In the genomic region with DNA sequence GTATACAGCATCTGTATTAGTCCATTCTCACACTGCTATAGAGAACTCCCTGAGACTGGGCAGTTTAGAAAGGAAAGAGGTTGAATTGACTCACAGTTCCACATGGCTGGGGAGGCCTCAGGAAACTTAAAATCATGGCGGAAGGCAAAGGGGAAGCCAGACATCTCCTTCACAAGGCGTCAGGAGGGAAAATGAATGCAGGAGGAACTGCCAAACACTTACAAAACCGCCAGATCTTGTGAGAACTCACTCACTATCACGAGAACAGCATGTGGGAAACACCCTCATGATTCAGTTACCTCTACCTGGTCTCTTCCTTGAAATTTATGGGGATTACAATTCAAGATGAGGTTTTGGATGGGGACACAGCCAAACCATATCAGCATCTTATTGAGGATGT, we compare ENCODE assay signal across 16 cellular contexts. TPM values are rescaled to one million over a fixed set of nuclear protein-coding genes. Genes with fewer than 3 reads are reported as not detected.
A peak's percentile ranks its signal among the peaks of the same experiment; 100 is the strongest.
DNase-seq lines count a peak whose midpoint lies in the region; ATAC-seq, FAIRE-seq and TF ChIP-seq lines count a peak whose summit lies in the region.
"Had no signal": no experiment of that assay in that cellular context is flagged by ENCODE, and none has a peak within 500 bp of the region (broad histone marks: within the 10 kb centered on the region; RNA-seq: fewer than 3 reads in every experiment).

No MANE protein-coding gene starts in this region.

- H3F3A ChIP-seq in OCI-LY1 (ENCODE audit: insufficient read depth, low read length) = no peaks in the 10 kb centered on the region

- no peaks in the 10 kb centered on the region for H3K36me3 ChIP-seq in OCI-LY1 (ENCODE audit: insufficient read depth, low read length)
- no peaks in the 10 kb centered on the region for H3K36me3 ChIP-seq in pancreas
- H3K36me3 ChIP-seq: ovary had no signal

- WGBS in pancreas, 2 donors = 86 to 89% methylated on average over 4 of the region's 4 CpGs

- no peaks in the 10 kb centered on the region for H3K9me3 ChIP-seq in OCI-LY1 (ENCODE audit: low read length)
- H3K9me3 ChIP-seq in pancreas = no peaks in the 10 kb centered on the region
- H3K9me3 ChIP-seq: ovary had no signal

- H3K4me3 ChIP-seq in OCI-LY1 (ENCODE audit: low read depth, low read length, poor library complexity, severe bottlenecking) = peak overlapping the region; percentile 24
- H3K4me3 ChIP-seq in pancreas = no peak overlapping the region
- H3K4me3 ChIP-seq: A549, ovary, skin epidermis had no signal

- H3K36me3 Mint-ChIP-seq in activated CD8-positive, alpha-beta T cell treated with anti-CD3 and anti-CD28 coated beads for 36 hours (ENCODE audit: low read depth) = peaks cover 34% of the 10 kb centered on the region
- peaks cover 41% of the 10 kb centered on the region for H3K36me3 Mint-ChIP-seq in activated CD8-positive, alpha-beta T cell treated with anti-CD3 and anti-CD28 coated beads, Interleukin-2, amount 10 ng/mL, durations not matched to agents 7 days and 5 days (ENCODE audit: low read depth)
- peaks cover 3% of the 10 kb centered on the region for H3K36me3 Mint-ChIP-seq in central memory CD8-positive, alpha-beta T cell (ENCODE audit: insufficient read depth)
- H3K36me3 Mint-ChIP-seq: immature natural killer cell had no signal

- POLR2A ChIA-PET in activated CD8-positive, alpha-beta T cell treated with anti-CD3 and anti-CD28 coated beads for 36 hours (lab: Charles Lee) = interaction anchor here (1.3 kb wide), 2 partner anchors 8 to 24 kb away, joined by 5 read pairs; no protein-coding TSS in a partner anchor
- POLR2A ChIA-PET in activated CD8-positive, alpha-beta T cell treated with anti-CD3 and anti-CD28 coated beads, Interleukin-2, amount 10 ng/mL, durations not matched to agents 7 days and 5 days (lab: Charles Lee) = no interaction called here

- H3K27me3 Mint-ChIP-seq in activated CD8-positive, alpha-beta T cell treated with anti-CD3 and anti-CD28 coated beads for 36 hours = no peaks in the 10 kb centered on the region
- H3K27me3 Mint-ChIP-seq in activated CD8-positive, alpha-beta T cell treated with anti-CD3 and anti-CD28 coated beads, Interleukin-2, amount 10 ng/mL, durations not matched to agents 7 days and 5 days (ENCODE audit: low read depth) = no peaks in the 10 kb centered on the region
- H3K27me3 Mint-ChIP-seq in central memory CD8-positive, alpha-beta T cell = no peaks in the 10 kb centered on the region
- H3K27me3 Mint-ChIP-seq in stimulated activated naive CD8-positive, alpha-beta T cell treated with anti-CD3 and anti-CD28 coated beads, Interleukin-15, amount 100 ng/mL, for 72 hours = no peaks in the 10 kb centered on the region

- no peak for FAIRE-seq in pancreas (lab: Jason Lieb, UNC)
- FAIRE-seq: A549, colon had no signal

- peak overlapping the region; percentile 48; the same call in 1 of the 2 replicates for H3K4me2 ChIP-seq in OCI-LY1 (ENCODE audit: low read length)
- H3K4me2 ChIP-seq: A549 had no signal

- peaks cover 79% of the 10 kb centered on the region for H3K79me2 ChIP-seq in OCI-LY1 (ENCODE audit: insufficient read depth, low read length)

- no peaks in the 10 kb centered on the region for H4K20me1 ChIP-seq in OCI-LY1 (ENCODE audit: insufficient read depth, low read length)

- no peak overlapping the region; the same call in 1 of the 2 replicates for H3K9ac ChIP-seq in OCI-LY1 (ENCODE audit: low read length)

- no peak for TF ChIP-seq CTCF in activated CD8-positive, alpha-beta T cell treated with anti-CD3 and anti-CD28 coated beads for 36 hours (IDR thresholded peaks at IDR 0.05)
- TF ChIP-seq CTCF in OCI-LY1 (IDR thresholded peaks at IDR 0.05; ENCODE audit: low read length) (no peak), pancreas (IDR thresholded peaks at IDR 0.05) (no peak)

- peaks cover 13% of the 10 kb centered on the region for H3K9me3 Mint-ChIP-seq in activated CD8-positive, alpha-beta T cell treated with anti-CD3 and anti-CD28 coated beads for 36 hours
- H3K9me3 Mint-ChIP-seq in activated CD8-positive, alpha-beta T cell treated with anti-CD3 and anti-CD28 coated beads, Interleukin-2, amount 10 ng/mL, durations not matched to agents 7 days and 5 days (ENCODE audit: insufficient read depth) = no peaks in the 10 kb centered on the region
- H3K9me3 Mint-ChIP-seq in central memory CD8-positive, alpha-beta T cell = no peaks in the 10 kb centered on the region
- H3K9me3 Mint-ChIP-seq in stimulated activated naive CD8-positive, alpha-beta T cell treated with anti-CD3 and anti-CD28 coated beads, Interleukin-15, amount 100 ng/mL, for 72 hours = peaks cover 3 to 7% of the 10 kb centered on the region in 2 donors
- H3K9me3 Mint-ChIP-seq: immature natural killer cell had no signal

- H3K4me1 Mint-ChIP-seq in activated CD8-positive, alpha-beta T cell treated with anti-CD3 and anti-CD28 coated beads for 36 hours (ENCODE audit: low read depth) = peaks cover 90% of the 10 kb centered on the region
- peaks cover 75% of the 10 kb centered on the region for H3K4me1 Mint-ChIP-seq in activated CD8-positive, alpha-beta T cell treated with anti-CD3 and anti-CD28 coated beads, Interleukin-2, amount 10 ng/mL, durations not matched to agents 7 days and 5 days (ENCODE audit: low read depth)
- H3K4me1 Mint-ChIP-seq in central memory CD8-positive, alpha-beta T cell = peaks cover 78% of the 10 kb centered on the region
- peaks cover 97% of the 10 kb centered on the region for H3K4me1 Mint-ChIP-seq in stimulated activated naive CD8-positive, alpha-beta T cell treated with anti-CD3 and anti-CD28 coated beads, Interleukin-15, amount 100 ng/mL, for 72 hours

- intact Hi-C loops in activated CD8-positive, alpha-beta T cell treated with anti-CD3 and anti-CD28 coated beads for 36 hours (cut with micrococcal nuclease) = no loop called here
- intact Hi-C loops in pancreas (cut with DNase I) = no loop called here

- H3K27ac ChIP-seq in OCI-LY1 (ENCODE audit: low read depth, low read length, poor library complexity, severe bottlenecking) = peak overlapping the region; percentile 92
- H3K27ac ChIP-seq in pancreas = no peak overlapping the region
- H3K27ac ChIP-seq: A549, ovary, skin epidermis had no signal

- peak overlapping the region; percentile 76 for H3K27ac Mint-ChIP-seq in activated CD8-positive, alpha-beta T cell treated with anti-CD3 and anti-CD28 coated beads for 36 hours
- no peak overlapping the region for H3K27ac Mint-ChIP-seq in activated CD8-positive, alpha-beta T cell treated with anti-CD3 and anti-CD28 coated beads, Interleukin-2, amount 10 ng/mL, durations not matched to agents 7 days and 5 days
- H3K27ac Mint-ChIP-seq in central memory CD8-positive, alpha-beta T cell (ENCODE audit: low read depth) = peak overlapping the region; percentile 14
- peak overlapping the region in 1 of 2 donors; percentile 42 for H3K27ac Mint-ChIP-seq in stimulated activated naive CD8-positive, alpha-beta T cell treated with anti-CD3 and anti-CD28 coated beads, Interleukin-15, amount 100 ng/mL, for 72 hours

- CTCF ChIA-PET in activated CD8-positive, alpha-beta T cell treated with anti-CD3 and anti-CD28 coated beads for 36 hours (lab: Charles Lee) = no interaction called here
- CTCF ChIA-PET in activated CD8-positive, alpha-beta T cell treated with anti-CD3 and anti-CD28 coated beads, Interleukin-2, amount 10 ng/mL, durations not matched to agents 7 days and 5 days (lab: Charles Lee) = interaction anchor here (1.0 to 1.7 kb wide), 2 partner anchors 23 to 106 kb away, joined by 3 to 5 read pairs; no protein-coding TSS in a partner anchor

- no peak overlapping the region for H2AFZ ChIP-seq in OCI-LY1 (ENCODE audit: low read length)

- no peak for DNase-seq in activated CD8-positive, alpha-beta T cell treated with anti-CD3 and anti-CD28 coated beads for 36 hours
- DNase-seq in activated CD8-positive, alpha-beta T cell treated with anti-CD3 and anti-CD28 coated beads, Interleukin-2, amount 10 ng/mL, durations not matched to agents 7 days and 5 days = no peak
- no peak for DNase-seq in central memory CD8-positive, alpha-beta T cell (ENCODE audit: low spot score in 2 of 2)
- DNase-seq in stimulated activated naive CD8-positive, alpha-beta T cell treated with anti-CD3 and anti-CD28 coated beads, Interleukin-15, amount 100 ng/mL, for 72 hours = no peak
- no peak for DNase-seq in pancreas
- no peak for DNase-seq in H4 (ENCODE audit: low spot score)
- DNase-seq: anterior cingulate cortex, immature natural killer cell, NCI-H446, ovary, PC-3 had no signal

- H3K27me3 ChIP-seq in OCI-LY1 (ENCODE audit: insufficient read depth, low read length) (no peaks in the 10 kb centered on the region), pancreas (no peaks in the 10 kb centered on the region)
- H3K27me3 ChIP-seq: ovary had no signal

- no peaks in the 10 kb centered on the region for H3K9me2 ChIP-seq in OCI-LY1 (ENCODE audit: low read depth, low read length)

- no peak overlapping the region for H3K4me3 Mint-ChIP-seq in activated CD8-positive, alpha-beta T cell treated with anti-CD3 and anti-CD28 coated beads for 36 hours
- H3K4me3 Mint-ChIP-seq in activated CD8-positive, alpha-beta T cell treated with anti-CD3 and anti-CD28 coated beads, Interleukin-2, amount 10 ng/mL, durations not matched to agents 7 days and 5 days = no peak overlapping the region
- no peak overlapping the region for H3K4me3 Mint-ChIP-seq in central memory CD8-positive, alpha-beta T cell
- H3K4me3 Mint-ChIP-seq in stimulated activated naive CD8-positive, alpha-beta T cell treated with anti-CD3 and anti-CD28 coated beads, Interleukin-15, amount 100 ng/mL, for 72 hours = peak overlapping the region; percentile 39 to 42
- H3K4me3 Mint-ChIP-seq: immature natural killer cell had no signal

- peaks cover 90% of the 10 kb centered on the region for H3K4me1 ChIP-seq in OCI-LY1 (ENCODE audit: insufficient read depth, low read length, severe bottlenecking)
- H3K4me1 ChIP-seq in pancreas = no peaks in the 10 kb centered on the region
- H3K4me1 ChIP-seq: A549 had no signal

- no peak for ATAC-seq in activated CD8-positive, alpha-beta T cell treated with anti-CD3 and anti-CD28 coated beads for 36 hours
- no peak for ATAC-seq in activated CD8-positive, alpha-beta T cell treated with anti-CD3 and anti-CD28 coated beads, Interleukin-2, amount 10 ng/mL, durations not matched to agents 7 days and 5 days
- no peak for ATAC-seq in central memory CD8-positive, alpha-beta T cell (replicated peaks; ENCODE audit: extremely low read depth, poor library complexity, severe bottlenecking)
- no peak for ATAC-seq in stimulated activated naive CD8-positive, alpha-beta T cell treated with anti-CD3 and anti-CD28 coated beads, Interleukin-15, amount 100 ng/mL, for 72 hours
- ATAC-seq in pancreas = no peak
- no peak for ATAC-seq in GM19455 (IDR thresholded peaks at IDR 0.05; ENCODE audit: unreplicated experiment)
- ATAC-seq: A549, PC-3 had no signal

RNA-seq across cellular contexts. Expression of gene MAP4K4, which starts 25.4 kb away (rescaled TPM):
- 10 to 100 TPM; 26.3 to 27.3 TPM for total RNA-seq in activated CD8-positive, alpha-beta T cell treated with anti-CD3 and anti-CD28 coated beads for 36 hours
- total RNA-seq in activated CD8-positive, alpha-beta T cell treated with anti-CD3 and anti-CD28 coated beads, Interleukin-2, amount 10 ng/mL, durations not matched to agents 7 days and 5 days = 10 to 100 TPM; 90.2 to 92.2 TPM
- 10 to 100 TPM; 12.4 to 38.7 (median 16.0) TPM for total RNA-seq in pancreas
- polyA plus RNA-seq in pancreas = 10 to 100 TPM in 1 of 2 donors, 1 to 10 TPM in 1; 9.7 to 10.5 TPM
- total RNA-seq in H4 (2014; rRNA removed; shearing (Covaris generic)) = 17.8 and 26.4 TPM in 2 replicates

Comparison
In these comparisons a context has a peak if more than half of its experiments do, and no peak if none do; other contexts are left out.
1. H3K4me3 Mint-ChIP-seq: peak in stimulated activated naive CD8-positive, alpha-beta T cell treated with anti-CD3 and anti-CD28 coated beads, Interleukin-15, amount 100 ng/mL, for 72 hours (2 of 2); none in activated CD8-positive, alpha-beta T cell treated with anti-CD3 and anti-CD28 coated beads for 36 hours (single experiment), activated CD8-positive, alpha-beta T cell treated with anti-CD3 and anti-CD28 coated beads, Interleukin-2, amount 10 ng/mL, durations not matched to agents 7 days and 5 days (single experiment) and central memory CD8-positive, alpha-beta T cell (single experiment).